15 cellular contexts compared by ENCODE assay signal in the genomic region with DNA sequence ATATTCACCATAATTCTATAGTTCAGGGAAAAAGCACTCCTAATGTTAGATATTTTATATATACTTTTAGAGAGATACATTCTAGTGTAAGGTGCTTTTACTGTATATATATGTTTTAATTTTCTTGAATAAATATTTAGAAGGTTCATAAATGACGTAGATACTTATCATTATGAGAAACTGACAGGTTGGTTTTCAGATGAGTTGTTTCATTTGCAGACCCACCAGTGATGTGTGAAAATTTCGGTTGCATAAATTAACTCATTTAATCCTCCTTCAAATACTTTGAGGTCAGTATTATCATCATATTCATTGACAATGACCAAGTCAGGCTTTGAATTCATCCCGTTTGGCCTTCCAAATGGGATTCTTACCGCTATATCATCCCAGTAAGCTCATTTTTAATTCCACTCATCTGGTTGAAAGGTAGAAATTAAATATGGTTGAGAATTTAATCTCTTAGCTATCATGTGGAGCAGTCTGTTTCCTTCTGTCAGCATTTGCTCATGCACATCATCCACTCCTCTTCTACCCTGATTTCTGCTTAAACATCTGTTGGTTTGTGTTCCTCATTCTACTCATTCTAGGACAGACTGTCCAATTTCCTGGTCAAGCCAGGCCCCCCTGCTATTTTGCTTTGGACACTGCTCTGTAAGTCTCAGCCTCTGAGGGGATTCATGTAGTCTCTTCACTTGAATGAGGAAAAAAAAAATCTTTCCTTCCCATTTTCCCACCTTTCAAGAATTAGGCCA.
DNase-seq lines count a peak whose midpoint lies in the region; ATAC-seq and TF ChIP-seq lines count a peak whose summit lies in the region.
"Had no signal": no experiment of that assay in that cellular context is flagged by ENCODE, and none has a peak within 500 bp of the region (broad histone marks: within the 10 kb centered on the region; RNA-seq: fewer than 3 reads in every experiment).

No MANE protein-coding gene starts in this region.

- H2AFZ ChIP-seq in neuronal stem cell (ENCODE audit: low read length) = peak overlapping the region; percentile 60

- no peak overlapping the region for H3K14ac ChIP-seq in neuronal stem cell (ENCODE audit: low read length)

- H2BK15ac ChIP-seq in neuronal stem cell (ENCODE audit: low read length) = no peak overlapping the region

- no peak overlapping the region for H2BK120ac ChIP-seq in neuronal stem cell (ENCODE audit: low read depth, low read length)

- H2AK5ac ChIP-seq in neuronal stem cell (ENCODE audit: low read depth, low read length) = no peak overlapping the region

- DNase-seq in neuronal stem cell (ENCODE audit: low spot score) (no peak), hypothalamus (lab: John Stamatoyannopoulos, UW) (no peak), omental fat pad (ENCODE audit: low spot score) (no peak)
- no peak for DNase-seq in stimulated activated CD8-positive, alpha-beta memory T cell treated with anti-CD3 and anti-CD28 coated beads, Interleukin-4, amount 100 ng/mL, for 48 hours
- DNase-seq: activated CD4-positive, alpha-beta T cell treated with anti-CD3 and anti-CD28 coated beads for 48 hours; activated T-cell treated with anti-CD3 and anti-CD28 coated beads, Interleukin-2, amount 50 U/mL, for 72 hours; aorta; CD4-positive, alpha-beta T cell; cortex of kidney; NCI-H345; substantia nigra had no signal

- H3K4me1 ChIP-seq in neuronal stem cell (ENCODE audit: control insufficient read depth in 2 of 2, insufficient read depth in 1 of 2, low read depth in 1 of 2, low read length in 2 of 2) = peaks cover 0 to 6% of the 10 kb centered on the region in 2 donors

- ATAC-seq in GM18873 (IDR thresholded peaks at IDR 0.05; ENCODE audit: low FRiP score, unreplicated experiment) (peak; percentile 40), HG02759 (IDR thresholded peaks at IDR 0.05; ENCODE audit: unreplicated experiment) (peak; percentile 36), HG03565 (IDR thresholded peaks at IDR 0.05; ENCODE audit: unreplicated experiment) (peak; percentile 32), omental fat pad (ENCODE audit: low FRiP score) (no peak)
- ATAC-seq: activated T-cell treated with anti-CD3 and anti-CD28 coated beads, Interleukin-2, amount 50 U/mL, for 72 hours had no signal

- H2BK12ac ChIP-seq in neuronal stem cell (ENCODE audit: low read length) = no peak overlapping the region

- H4K8ac ChIP-seq in neuronal stem cell (ENCODE audit: low read depth, low read length) = no peak overlapping the region

- no peak overlapping the region for H3K4ac ChIP-seq in neuronal stem cell (ENCODE audit: low read length)

- H3K27me3 ChIP-seq in neuronal stem cell (ENCODE audit: control insufficient read depth in 3 of 3, insufficient read depth in 3 of 3, low read depth in 1 of 3, low read length in 3 of 3) = no peaks in the 10 kb centered on the region

- no CpG with 5 or more reads among the region's 4 CpGs for WGBS in neuronal stem cell (ENCODE audit: extremely low coverage in 2 of 2, insufficient read length in 2 of 2, insufficient replicate concordance in 1 of 2), 2 donors

- no peak overlapping the region for H4K91ac ChIP-seq in neuronal stem cell (ENCODE audit: low read depth, low read length, poor library complexity)

- no peak overlapping the region for H3K9ac ChIP-seq in neuronal stem cell (ENCODE audit: low read depth, low read length, poor library complexity)

- no peak overlapping the region for H3K4me3 ChIP-seq in neuronal stem cell (ENCODE audit: low read length in 2 of 2)
- H3K4me3 ChIP-seq: lung had no signal

- TF ChIP-seq CTCF in omental fat pad (IDR thresholded peaks at IDR 0.05) = no peak

- no peak overlapping the region for H3K27ac ChIP-seq in neuronal stem cell (replicated peaks; ENCODE audit: low read length)

- H3K4me2 ChIP-seq in neuronal stem cell (ENCODE audit: insufficient read depth, low read length, poor library complexity, severe bottlenecking) = no peak overlapping the region

- no peaks in the 10 kb centered on the region for H3K9me3 ChIP-seq in neuronal stem cell (replicated peaks in 1 of 2; ENCODE audit: control insufficient read depth in 2 of 2, insufficient read depth in 1 of 2, low read depth in 1 of 2, low read length in 2 of 2)

- no peaks in the 10 kb centered on the region for H3K79me1 ChIP-seq in neuronal stem cell (ENCODE audit: low read depth, low read length)

- H2BK5ac ChIP-seq in neuronal stem cell (ENCODE audit: low read length) = no peak overlapping the region

- no peak overlapping the region for H3K18ac ChIP-seq in neuronal stem cell (ENCODE audit: low read length)

- H3K36me3 ChIP-seq in neuronal stem cell (replicated peaks in 1 of 2; ENCODE audit: control insufficient read depth in 2 of 2, insufficient read depth in 2 of 2, low read length in 2 of 2) = no peaks in the 10 kb centered on the region

- no peak overlapping the region for H3K23ac ChIP-seq in neuronal stem cell (ENCODE audit: low read depth, low read length, poor library complexity)
